In the genomic region with DNA sequence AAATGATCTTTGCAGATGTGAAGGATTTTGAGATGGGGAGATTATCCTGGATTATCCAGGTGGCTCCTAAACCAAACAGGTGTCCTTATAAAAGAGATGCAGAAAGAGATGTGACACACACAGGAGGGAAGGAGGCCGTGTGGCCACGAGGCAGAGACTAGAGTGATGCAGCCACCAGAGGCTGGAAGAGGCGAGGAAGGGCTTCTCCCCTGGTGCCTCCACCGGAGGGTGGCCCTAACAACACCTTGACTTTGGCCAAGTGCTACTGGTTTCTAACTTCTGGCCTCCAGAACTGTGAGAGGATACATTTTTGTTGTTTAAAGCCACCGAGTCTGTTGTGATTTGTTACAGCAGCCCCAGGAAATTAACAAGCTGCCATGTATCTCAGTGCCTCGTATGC, we compare ENCODE assay signal across 22 cellular contexts.
"Had no signal": no experiment of that assay in that cellular context is flagged by ENCODE, and none has a peak within 500 bp of the region (broad histone marks: within the 10 kb centered on the region; RNA-seq: fewer than 3 reads in every experiment).

No MANE protein-coding gene starts in this region.

- H3K4me3 ChIP-seq: colonic mucosa, mucosa of descending colon, psoas muscle, right lobe of liver, suprapubic skin, thyroid gland had no signal

- DNase-seq: colonic mucosa; dermis blood vessel endothelial cell; effector CD4-positive, alpha-beta T cell; endodermal cell; erythroblast; foreskin melanocyte; hippocampal formation; kidney glomerular epithelial cell; mammary epithelial cell; mucosa of descending colon; naive thymus-derived CD8-positive, alpha-beta T cell; nucleus accumbens; psoas muscle; retina; right lobe of liver; stimulated activated CD4-positive, alpha-beta T cell treated with anti-CD3 and anti-CD28 coated beads, Interleukin-4, amount 100 ng/mL, for 1 hour; stimulated activated CD8-positive, alpha-beta memory T cell treated with anti-CD3 and anti-CD28 coated beads, Interleukin-4, amount 100 ng/mL, for 48 hours; stimulated activated naive CD8-positive, alpha-beta T cell treated with anti-CD3 and anti-CD28 coated beads, Interleukin-15, Interleukin-2, amounts not matched to agents 100 U/mL and 50 U/mL, for 24 hours; thyroid gland had no signal

- H3K4me1 ChIP-seq: colonic mucosa, right lobe of liver had no signal

- H3K27ac ChIP-seq: colonic mucosa, psoas muscle, right lobe of liver, suprapubic skin, thyroid gland had no signal

- ATAC-seq: left lobe of liver; mucosa of descending colon; naive thymus-derived CD8-positive, alpha-beta T cell; psoas muscle; right lobe of liver; stimulated activated effector memory CD8-positive, alpha-beta T cell treated with anti-CD3 and anti-CD28 coated beads, Interleukin-12 subunit alpha, Interleukin-12 subunit beta, amount 100 ng/mL, for 72 hours; stimulated activated naive CD8-positive, alpha-beta T cell treated with anti-CD3 and anti-CD28 coated beads, Interleukin-15, Interleukin-2, amounts not matched to agents 100 U/mL and 50 U/mL, for 24 hours had no signal

- H3K36me3 ChIP-seq: colonic mucosa, right lobe of liver, suprapubic skin, thyroid gland had no signal

- H3K27me3 ChIP-seq: colonic mucosa, suprapubic skin, thyroid gland had no signal

- H3K9me3 ChIP-seq: colonic mucosa, mucosa of descending colon, psoas muscle, right lobe of liver, suprapubic skin, thyroid gland had no signal
